Comparison of ENCODE assay signal across 20 cellular contexts in the genomic region with DNA sequence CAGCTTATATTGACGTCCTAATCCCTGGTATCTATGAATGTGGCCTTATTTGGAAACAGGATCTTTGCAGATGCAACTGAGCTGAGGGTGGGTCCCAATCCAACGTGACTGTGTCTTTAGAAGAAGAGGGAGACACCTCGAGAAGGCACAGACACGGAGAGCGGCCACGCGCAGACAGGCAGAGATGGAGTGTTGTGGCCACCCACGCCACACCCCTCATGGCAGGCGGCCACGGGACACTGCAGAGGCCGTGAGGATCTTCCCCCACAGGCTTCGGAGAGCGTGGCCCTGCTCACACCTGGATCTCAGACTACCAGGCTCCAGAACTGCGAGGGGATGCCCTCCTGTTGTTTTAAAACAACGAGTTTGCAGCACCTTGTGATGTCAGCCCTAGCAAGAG.
DNase-seq lines count a peak whose midpoint lies in the region; ATAC-seq, FAIRE-seq and TF ChIP-seq lines count a peak whose summit lies in the region.
"Had no signal": no experiment of that assay in that cellular context is flagged by ENCODE, and none has a peak within 500 bp of the region (broad histone marks: within the 10 kb centered on the region; RNA-seq: fewer than 3 reads in every experiment).

No MANE protein-coding gene starts in this region.

- no peaks in the 10 kb centered on the region for H3K79me2 ChIP-seq in smooth muscle cell (ENCODE audit: low read depth)

- H3K36me3 ChIP-seq in kidney (ENCODE audit: control insufficient read depth in 1 of 2, insufficient read depth in 2 of 2, low read length in 2 of 2) (no peaks in the 10 kb centered on the region), smooth muscle cell (ENCODE audit: low read depth) (no peaks in the 10 kb centered on the region)

- no peaks in the 10 kb centered on the region for H3K4me1 ChIP-seq in kidney (ENCODE audit: control insufficient read depth in 1 of 2, insufficient read depth in 1 of 2, low read depth in 1 of 2, low read length in 2 of 2)
- H3K4me1 ChIP-seq in smooth muscle cell (ENCODE audit: low read depth): peaks cover 3% of the 10 kb centered on the region
- H3K4me1 ChIP-seq: A549, Caco-2 had no signal

- H3K27me3 ChIP-seq in smooth muscle cell (ENCODE audit: low read depth): peaks cover 18% of the 10 kb centered on the region

- no peaks in the 10 kb centered on the region for H3F3A ChIP-seq in smooth muscle cell (ENCODE audit: low read depth)

- intact Hi-C loops in left ventricle myocardium superior (cut with micrococcal nuclease): no loop called here
- intact Hi-C loops in cardiac septum (cut with DNase I): no loop called here
- intact Hi-C loops in kidney (cut with DNase I): no loop called here
- intact Hi-C loops in posterior vena cava (cut with DNase I): loop anchor here in 1 of 2 donors (2.0 kb wide), 1 partner anchor 15 kb away; no protein-coding TSS in a partner anchor

- no peaks in the 10 kb centered on the region for H4K20me1 ChIP-seq in smooth muscle cell (ENCODE audit: low read depth)

- H3K27ac ChIP-seq in kidney (ENCODE audit: low read depth in 2 of 2, low read length in 2 of 2) (no peak overlapping the region), smooth muscle cell (ENCODE audit: low read depth) (no peak overlapping the region)
- H3K27ac ChIP-seq: 22Rv1, A549, C4-2B, HL-60 had no signal

- ATAC-seq in left ventricle myocardium superior (no peak), HG03571 (IDR thresholded peaks at IDR 0.05; ENCODE audit: unreplicated experiment) (no peak)
- ATAC-seq: A549 had no signal

- WGBS in smooth muscle cell (ENCODE audit: low lambda C conversion rate): 79% methylated on average over 15 of the region's 15 CpGs

- TF ChIP-seq CTCF in kidney (IDR thresholded peaks at IDR 0.05; ENCODE audit: borderline replicate concordance, extremely low read depth, insufficient read depth) (no peak), smooth muscle cell (IDR thresholded peaks at IDR 0.05; ENCODE audit: borderline replicate concordance, insufficient read depth, poor library complexity, severe bottlenecking) (no peak)

- DNase-seq in left ventricle myocardium superior: peak; percentile 8
- DNase-seq in cardiac septum (ENCODE audit: low spot score): no peak
- DNase-seq in kidney: peak; percentile 35
- peak; percentile 77 for DNase-seq in posterior vena cava (ENCODE audit: low spot score)
- DNase-seq in NCI-H345 (lab: John Stamatoyannopoulos, UW): no peak
- no peak for DNase-seq in smooth muscle cell (lab: John Stamatoyannopoulos, UW; ENCODE audit: unreplicated experiment)
- DNase-seq: AML-193; CD4-positive, alpha-beta T cell; HCEC 1CT had no signal

- H3K9ac ChIP-seq in kidney (ENCODE audit: low read length in 2 of 2) (no peak overlapping the region), smooth muscle cell (ENCODE audit: low read depth) (no peak overlapping the region)

- H3K4me2 ChIP-seq in smooth muscle cell: no peak overlapping the region
- H3K4me2 ChIP-seq: A549 had no signal

- H2AFZ ChIP-seq in smooth muscle cell (ENCODE audit: low read depth): no peak overlapping the region

- no peak for FAIRE-seq in kidney (lab: Jason Lieb, UNC)
- FAIRE-seq: A549, D721Med, G401.6, GM12891, GM19239, H54 had no signal

- H3K9me3 ChIP-seq in kidney (ENCODE audit: control insufficient read depth in 1 of 2, low read length in 2 of 2): no peaks in the 10 kb centered on the region
- H3K9me3 ChIP-seq in smooth muscle cell (replicated peaks; ENCODE audit: low read depth): no peaks in the 10 kb centered on the region
- H3K9me3 ChIP-seq: A549, Caco-2 had no signal

- H3K4me3 ChIP-seq in kidney (ENCODE audit: low read length in 2 of 2) (no peak overlapping the region), smooth muscle cell (no peak overlapping the region)
- H3K4me3 ChIP-seq: A549 had no signal

Comparison
In these comparisons a context has a peak if more than half of its experiments do, and no peak if none do; other contexts are left out.
1. DNase-seq: peak in left ventricle myocardium superior (single experiment), kidney (single experiment) and posterior vena cava (single experiment); none in cardiac septum (single experiment), NCI-H345 (single experiment) and smooth muscle cell (single experiment).